ENCODE assay signal across 8 cellular contexts in genomic region chr3:45595364-45596154, GRCh38. TPM values are rescaled to one million over a fixed set of nuclear protein-coding genes. Genes with fewer than 3 reads are reported as not detected.
DNase-seq lines count a peak whose midpoint lies in the region; ATAC-seq, FAIRE-seq and TF ChIP-seq lines count a peak whose summit lies in the region.

No MANE protein-coding gene starts in this region.

- H3K9ac ChIP-seq in kidney (ENCODE audit: low read length in 2 of 2) = peak overlapping the region; percentile 9 to 89

- peak; percentile 46 for DNase-seq in 8988T
- DNase-seq in activated T-cell treated with anti-CD3 and anti-CD28 coated beads, Interleukin-2, amount 50 U/mL, for 48 hours = peak; percentile 19 to 23
- no peak for DNase-seq in kidney
- DNase-seq in transverse colon = peak; percentile 73
- DNase-seq in NCI-H2029 (lab: John Stamatoyannopoulos, UW) = no peak
- no peak for DNase-seq in SIG-M5 treated with dmso at 0.1 percent for 504 hours (lab: John Stamatoyannopoulos, UW; ENCODE audit: unreplicated experiment)

- no peaks in the 10 kb centered on the region for H3K36me3 ChIP-seq in kidney (ENCODE audit: control insufficient read depth in 1 of 2, insufficient read depth in 2 of 2, low read length in 2 of 2)
- no peaks in the 10 kb centered on the region for H3K36me3 ChIP-seq in transverse colon

- TF ChIP-seq EP300 in transverse colon (IDR thresholded peaks at IDR 0.05; ENCODE audit: low read depth) = no peak

- no peaks in the 10 kb centered on the region for H3K27me3 ChIP-seq in transverse colon

- ATAC-seq in GM21528 (IDR thresholded peaks at IDR 0.05; ENCODE audit: low FRiP score, unreplicated experiment) = peak; percentile 9
- ATAC-seq in HG02798 (IDR thresholded peaks at IDR 0.05; ENCODE audit: poor library complexity, unreplicated experiment) = no peak

- WGBS in transverse colon (ENCODE audit: low coverage in 1 of 2), 2 donors = 62% methylated on average over 6 of the region's 15 CpGs; no CpG with 5 or more reads in 1 of the 2 donors

- intact Hi-C loops in kidney (cut with DNase I) = loop anchor here (10.0 kb wide), 1 partner anchor 59 kb away; no protein-coding TSS in a partner anchor
- intact Hi-C loops in transverse colon (cut with DNase I; ENCODE audit: low total_unique reads) = no loop called here

- no peaks in the 10 kb centered on the region for H3K9me3 ChIP-seq in kidney (ENCODE audit: control insufficient read depth in 1 of 2, low read length in 2 of 2)
- H3K9me3 ChIP-seq in transverse colon = no peaks in the 10 kb centered on the region

- FAIRE-seq in kidney (lab: Jason Lieb, UNC) = no peak

- peaks cover 35 to 45% of the 10 kb centered on the region in 2 donors for H3K4me1 ChIP-seq in kidney (ENCODE audit: control insufficient read depth in 1 of 2, insufficient read depth in 1 of 2, low read depth in 1 of 2, low read length in 2 of 2)
- H3K4me1 ChIP-seq in transverse colon = peaks cover 42 to 74% (median 66%) of the 10 kb centered on the region in 4 donors

- TF ChIP-seq CTCF in kidney (IDR thresholded peaks at IDR 0.05; ENCODE audit: borderline replicate concordance, extremely low read depth, insufficient read depth) (no peak), transverse colon (IDR thresholded peaks at IDR 0.05) (no peak)

- H3K4me3 ChIP-seq in kidney (ENCODE audit: low read length in 2 of 2) = peak overlapping the region in 1 of 2 donors; percentile 78
- H3K4me3 ChIP-seq in transverse colon = peak overlapping the region; percentile 1 to 83 (median 41)

- H3K27ac ChIP-seq in kidney (ENCODE audit: low read depth in 2 of 2, low read length in 2 of 2) (no peak overlapping the region), transverse colon (peak overlapping the region; percentile 93 to 97 (median 96))

- TF ChIP-seq POLR2A in transverse colon (IDR thresholded peaks at IDR 0.05) = no peak

- in situ Hi-C loops in transverse colon (cut with MboI; ENCODE audit: low pct_ligation_motif_present in 1 of 4, low pct_unique_long_range_greater_than_20kb in 1 of 4, low sequenced_read_pairs in 3 of 4) = loop anchor here in 2 of 4 donors (10.0 kb wide), 1 partner anchor 59 kb away; no protein-coding TSS in a partner anchor

RNA-seq across cellular contexts. Expression of gene LIMD1, which starts 1.0 kb away (rescaled TPM):
- 36.3 TPM for total RNA-seq in kidney
- 3.1 TPM for polyA plus RNA-seq in kidney (ENCODE audit: insufficient read depth, low read depth, low replicate concordance)
- 10 to 100 TPM; 28.3 to 84.9 (median 36.0) TPM for total RNA-seq in transverse colon

Comparison
In these comparisons a context has a peak if more than half of its experiments do, and no peak if none do; other contexts are left out.
1. DNase-seq: peak in 8988T (single experiment), activated T-cell treated with anti-CD3 and anti-CD28 coated beads, Interleukin-2, amount 50 U/mL, for 48 hours (2 of 2) and transverse colon (single experiment); none in kidney (single experiment), NCI-H2029 (single experiment) and SIG-M5 treated with dmso at 0.1 percent for 504 hours (single experiment).
2. H3K27ac ChIP-seq: peak in transverse colon (4 of 4); none in kidney (0 of 2).